ENCODE assay signal across 1 cellular context in the genomic region with DNA sequence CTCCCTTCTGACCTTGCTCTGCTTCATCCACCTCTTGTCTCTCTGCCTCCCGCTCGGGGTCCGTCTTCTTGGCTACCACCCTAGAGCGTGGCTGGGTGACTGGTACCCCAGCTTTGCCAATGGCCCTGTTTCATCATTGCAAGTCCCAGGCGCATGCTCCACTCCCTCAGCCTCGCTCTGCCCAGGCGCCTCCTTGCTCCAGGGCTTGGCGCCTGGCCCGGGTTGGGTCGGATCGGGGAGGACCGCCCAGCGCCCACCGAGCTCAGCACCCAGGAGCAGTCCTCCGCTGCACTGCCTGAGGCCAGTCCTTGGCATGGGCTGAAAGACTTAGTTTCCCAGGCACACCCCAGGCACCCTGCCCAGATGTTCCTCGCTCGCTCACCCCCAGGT.
TF ChIP-seq lines count a peak whose summit lies in the region.

No MANE protein-coding gene starts in this region.

TF ChIP-seq in HepG2, 621 proteins besides CTCF, POLR2A, EP300 and RAD21:
- TF ChIP-seq DPF2 (CRISPR knock-in tag; IDR thresholded peaks at IDR 0.05; ENCODE audit: borderline replicate concordance, low read depth) (no peak), ETS1 (CRISPR knock-in tag; IDR thresholded peaks at IDR 0.05) (no peak), TRIM24 (CRISPR knock-in tag; IDR thresholded peaks at IDR 0.05) (no peak), IRF2 (CRISPR knock-in tag; IDR thresholded peaks at IDR 0.05) (no peak), ZNF792 (CRISPR knock-in tag; IDR thresholded peaks at IDR 0.05) (no peak), ZNF839 (CRISPR knock-in tag; IDR thresholded peaks at IDR 0.05; ENCODE audit: borderline replicate concordance) (no peak), ZBTB38 (CRISPR knock-in tag; IDR thresholded peaks at IDR 0.05) (no peak), JUN (CRISPR knock-in tag; IDR thresholded peaks at IDR 0.05) (no peak), ATM (IDR thresholded peaks at IDR 0.05; ENCODE audit: borderline replicate concordance) (no peak), CEBPG (CRISPR knock-in tag; IDR thresholded peaks at IDR 0.05) (no peak), SAFB2 (CRISPR knock-in tag; IDR thresholded peaks at IDR 0.05; ENCODE audit: borderline replicate concordance, low read depth) (no peak), HNRNPH1 (optimal IDR thresholded peaks at IDR 0.05; ENCODE audit: low read depth, low read length) (no peak), ZNF496 (CRISPR knock-in tag; IDR thresholded peaks at IDR 0.05; ENCODE audit: insufficient replicate concordance) (no peak), GRHL1 (CRISPR knock-in tag; conservative IDR thresholded peaks at IDR 0.05) (no peak), ZNF3 (CRISPR knock-in tag; IDR thresholded peaks at IDR 0.05) (no peak), ZBTB1 (CRISPR knock-in tag; IDR thresholded peaks at IDR 0.05; ENCODE audit: borderline replicate concordance) (no peak), ZNF574 (CRISPR knock-in tag; IDR thresholded peaks at IDR 0.05) (no peak)
- TF ChIP-seq, protein P1, sequence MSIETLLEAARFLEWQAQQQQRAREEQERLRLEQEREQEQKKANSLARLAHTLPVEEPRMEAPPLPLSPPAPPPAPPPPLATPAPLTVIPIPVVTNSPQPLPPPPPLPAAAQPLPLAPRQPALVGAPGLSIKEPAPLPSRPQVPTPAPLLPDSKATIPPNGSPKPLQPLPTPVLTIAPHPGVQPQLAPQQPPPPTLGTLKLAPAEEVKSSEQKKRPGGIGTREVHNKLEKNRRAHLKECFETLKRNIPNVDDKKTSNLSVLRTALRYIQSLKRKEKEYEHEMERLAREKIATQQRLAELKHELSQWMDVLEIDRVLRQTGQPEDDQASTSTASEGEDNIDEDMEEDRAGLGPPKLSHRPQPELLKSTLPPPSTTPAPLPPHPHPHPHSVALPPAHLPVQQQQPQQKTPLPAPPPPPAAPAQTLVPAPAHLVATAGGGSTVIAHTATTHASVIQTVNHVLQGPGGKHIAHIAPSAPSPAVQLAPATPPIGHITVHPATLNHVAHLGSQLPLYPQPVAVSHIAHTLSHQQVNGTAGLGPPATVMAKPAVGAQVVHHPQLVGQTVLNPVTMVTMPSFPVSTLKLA (IDR thresholded peaks at IDR 0.05): no peak
- TF ChIP-seq, protein P2, sequence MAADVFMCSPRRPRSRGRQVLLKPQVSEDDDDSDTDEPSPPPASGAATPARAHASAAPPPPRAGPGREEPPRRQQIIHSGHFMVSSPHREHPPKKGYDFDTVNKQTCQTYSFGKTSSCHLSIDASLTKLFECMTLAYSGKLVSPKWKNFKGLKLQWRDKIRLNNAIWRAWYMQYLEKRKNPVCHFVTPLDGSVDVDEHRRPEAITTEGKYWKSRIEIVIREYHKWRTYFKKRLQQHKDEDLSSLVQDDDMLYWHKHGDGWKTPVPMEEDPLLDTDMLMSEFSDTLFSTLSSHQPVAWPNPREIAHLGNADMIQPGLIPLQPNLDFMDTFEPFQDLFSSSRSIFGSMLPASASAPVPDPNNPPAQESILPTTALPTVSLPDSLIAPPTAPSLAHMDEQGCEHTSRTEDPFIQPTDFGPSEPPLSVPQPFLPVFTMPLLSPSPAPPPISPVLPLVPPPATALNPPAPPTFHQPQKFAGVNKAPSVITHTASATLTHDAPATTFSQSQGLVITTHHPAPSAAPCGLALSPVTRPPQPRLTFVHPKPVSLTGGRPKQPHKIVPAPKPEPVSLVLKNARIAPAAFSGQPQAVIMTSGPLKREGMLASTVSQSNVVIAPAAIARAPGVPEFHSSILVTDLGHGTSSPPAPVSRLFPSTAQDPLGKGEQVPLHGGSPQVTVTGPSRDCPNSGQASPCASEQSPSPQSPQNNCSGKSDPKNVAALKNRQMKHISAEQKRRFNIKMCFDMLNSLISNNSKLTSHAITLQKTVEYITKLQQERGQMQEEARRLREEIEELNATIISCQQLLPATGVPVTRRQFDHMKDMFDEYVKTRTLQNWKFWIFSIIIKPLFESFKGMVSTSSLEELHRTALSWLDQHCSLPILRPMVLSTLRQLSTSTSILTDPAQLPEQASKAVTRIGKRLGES (CRISPR knock-in tag; IDR thresholded peaks at IDR 0.05; ENCODE audit: borderline replicate concordance): no peak
